10 cellular contexts compared by ENCODE assay signal in the genomic region with DNA sequence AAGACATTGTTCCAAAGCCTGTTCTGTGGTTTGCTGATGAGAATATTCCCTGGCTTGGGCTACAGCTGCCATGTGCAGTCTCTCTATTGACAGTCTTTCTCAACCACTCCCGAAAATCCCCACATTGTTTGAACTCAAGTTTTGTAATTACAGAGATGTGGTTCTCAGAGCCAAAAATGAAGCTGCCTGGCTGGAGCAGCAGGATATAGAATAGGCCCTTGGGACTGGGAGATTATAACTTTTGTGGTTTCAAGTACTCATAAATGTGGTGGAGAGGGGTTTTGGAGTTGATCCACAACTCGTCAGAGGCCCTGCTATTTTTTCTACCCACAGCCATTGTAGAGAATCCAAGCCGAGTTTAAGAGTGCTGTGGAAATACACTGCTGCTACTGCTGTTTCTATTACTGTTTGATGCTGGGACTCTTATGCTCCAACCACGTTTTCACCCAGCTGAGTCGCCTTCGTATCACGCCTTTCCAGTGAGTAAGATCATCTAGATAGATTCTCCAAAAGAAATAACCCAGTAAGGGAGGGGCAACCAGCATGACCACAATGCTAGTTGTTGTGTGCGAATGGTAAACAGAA. TPM values are rescaled to one million over a fixed set of nuclear protein-coding genes. Genes with fewer than 3 reads are reported as not detected.
DNase-seq lines count a peak whose midpoint lies in the region; ATAC-seq lines count a peak whose summit lies in the region.
"Had no signal": no experiment of that assay in that cellular context is flagged by ENCODE, and none has a peak within 500 bp of the region (broad histone marks: within the 10 kb centered on the region; RNA-seq: fewer than 3 reads in every experiment).

No MANE protein-coding gene starts in this region.

- no peaks in the 10 kb centered on the region for H3K36me3 Mint-ChIP-seq in memory B cell
- no peaks in the 10 kb centered on the region for H3K36me3 Mint-ChIP-seq in stimulated activated naive B cell treated with anti-CD40 and anti-IgM and Interleukin-4, amounts not matched to agents 10 μg/mL and 1 μg/mL and 100 μg/mL, for 72 hours
- H3K36me3 Mint-ChIP-seq: activated naive CD4-positive, alpha-beta T cell treated with anti-CD3 and anti-CD28 coated beads, Interleukin-2, amount 50 U/mL, for 24 hours had no signal

- ATAC-seq in memory B cell (ENCODE audit: low read depth) (no peak), HG02852 (IDR thresholded peaks at IDR 0.05; ENCODE audit: unreplicated experiment) (no peak)
- no peak for ATAC-seq in stimulated activated naive B cell treated with anti-CD40 and anti-IgM and Interleukin-4, amounts not matched to agents 10 μg/mL and 1 μg/mL and 100 μg/mL, for 72 hours (replicated peaks)

- peaks cover 6% of the 10 kb centered on the region for H3K4me1 Mint-ChIP-seq in memory B cell
- peaks cover 17 to 29% of the 10 kb centered on the region in 2 donors for H3K4me1 Mint-ChIP-seq in stimulated activated naive B cell treated with anti-CD40 and anti-IgM and Interleukin-4, amounts not matched to agents 10 μg/mL and 1 μg/mL and 100 μg/mL, for 72 hours

- H3K9me3 Mint-ChIP-seq in memory B cell, result no peaks in the 10 kb centered on the region
- H3K9me3 Mint-ChIP-seq in stimulated activated naive B cell treated with anti-CD40 and anti-IgM and Interleukin-4, amounts not matched to agents 10 μg/mL and 1 μg/mL and 100 μg/mL, for 72 hours, result peaks cover 0 to 8% of the 10 kb centered on the region in 2 donors
- H3K9me3 Mint-ChIP-seq: activated naive CD4-positive, alpha-beta T cell treated with anti-CD3 and anti-CD28 coated beads, Interleukin-2, amount 50 U/mL, for 24 hours had no signal

- no peak overlapping the region for H3K4me3 ChIP-seq in MG63

- peak; percentile 58 for DNase-seq in D341Med (ENCODE audit: low spot score)
- DNase-seq in MG63, result peak; percentile 78
- DNase-seq in amniotic epithelial cell (ENCODE audit: low read depth), result peak; percentile 95
- DNase-seq in memory B cell (ENCODE audit: low spot score in 2 of 2), result no peak
- no peak for DNase-seq in stimulated activated naive B cell treated with anti-CD40 and anti-IgM and Interleukin-4, amounts not matched to agents 10 μg/mL and 1 μg/mL and 100 μg/mL, for 72 hours
- no peak for DNase-seq in kidney glomerular epithelial cell (lab: John Stamatoyannopoulos, UW)
- DNase-seq in NCI-H526 treated with DMSO at 0.1 percent for 48 hours (lab: John Stamatoyannopoulos, UW), result no peak
- DNase-seq: stimulated activated CD4-positive, alpha-beta T cell treated with anti-CD3 and anti-CD28 coated beads, Interleukin-4, amount 100 ng/mL, for 4 hours had no signal

- H3K4me3 Mint-ChIP-seq in memory B cell, result no peak overlapping the region
- no peak overlapping the region for H3K4me3 Mint-ChIP-seq in stimulated activated naive B cell treated with anti-CD40 and anti-IgM and Interleukin-4, amounts not matched to agents 10 μg/mL and 1 μg/mL and 100 μg/mL, for 72 hours
- H3K4me3 Mint-ChIP-seq: activated naive CD4-positive, alpha-beta T cell treated with anti-CD3 and anti-CD28 coated beads, Interleukin-2, amount 50 U/mL, for 24 hours had no signal

- peak overlapping the region; percentile 6 for H3K27ac Mint-ChIP-seq in memory B cell
- no peak overlapping the region for H3K27ac Mint-ChIP-seq in stimulated activated naive B cell treated with anti-CD40 and anti-IgM and Interleukin-4, amounts not matched to agents 10 μg/mL and 1 μg/mL and 100 μg/mL, for 72 hours

- H3K27me3 ChIP-seq in MG63, result no peaks in the 10 kb centered on the region

- H3K9me3 ChIP-seq in MG63, result no peaks in the 10 kb centered on the region

- H3K36me3 ChIP-seq in MG63, result no peaks in the 10 kb centered on the region

- no peaks in the 10 kb centered on the region for H3K27me3 Mint-ChIP-seq in memory B cell
- H3K27me3 Mint-ChIP-seq in stimulated activated naive B cell treated with anti-CD40 and anti-IgM and Interleukin-4, amounts not matched to agents 10 μg/mL and 1 μg/mL and 100 μg/mL, for 72 hours, result peaks cover 0 to 8% of the 10 kb centered on the region in 2 donors
- H3K27me3 Mint-ChIP-seq: activated naive CD4-positive, alpha-beta T cell treated with anti-CD3 and anti-CD28 coated beads, Interleukin-2, amount 50 U/mL, for 24 hours had no signal

RNA-seq across cellular contexts. Expression of a gene that starts 57.1 kb away (rescaled TPM):
- total RNA-seq in MG63 (2014; rRNA removed; shearing (Covaris generic); ENCODE audit: low replicate concordance), result not detected in 2 replicates

Comparison
In these comparisons a context has a peak if more than half of its experiments do, and no peak if none do; other contexts are left out.
1. DNase-seq: peak in D341Med (single experiment), MG63 (single experiment) and amniotic epithelial cell (single experiment); none in memory B cell (0 of 2), stimulated activated naive B cell treated with anti-CD40 and anti-IgM and Interleukin-4, amounts not matched to agents 10 μg/mL and 1 μg/mL and 100 μg/mL, for 72 hours (single experiment), kidney glomerular epithelial cell (single experiment) and NCI-H526 treated with DMSO at 0.1 percent for 48 hours (single experiment).